13 cellular contexts compared by ENCODE assay signal in the genomic region with DNA sequence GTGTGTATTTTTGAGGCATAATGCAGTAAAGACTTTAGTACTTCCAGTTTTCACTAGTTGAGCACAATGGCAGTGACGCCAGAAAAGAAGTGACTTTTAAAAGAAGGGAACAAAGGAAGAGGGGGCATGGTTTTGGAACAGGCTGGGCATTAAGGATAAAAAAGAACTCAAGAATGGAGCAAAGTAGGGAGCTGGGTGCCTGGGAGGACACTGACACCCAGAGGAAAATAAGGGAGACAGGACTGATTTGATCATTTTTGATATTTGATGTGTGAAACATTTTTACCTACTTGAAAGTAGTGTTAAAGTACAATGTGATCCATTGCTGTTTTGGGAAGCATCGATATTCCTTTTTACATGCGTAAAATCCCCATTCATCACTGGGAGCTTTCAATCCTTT.
DNase-seq lines count a peak whose midpoint lies in the region; ATAC-seq and TF ChIP-seq lines count a peak whose summit lies in the region.
"Had no signal": no experiment of that assay in that cellular context is flagged by ENCODE, and none has a peak within 500 bp of the region (broad histone marks: within the 10 kb centered on the region; RNA-seq: fewer than 3 reads in every experiment).

No MANE protein-coding gene starts in this region.

- intact Hi-C loops in esophagus squamous epithelium (cut with DNase I): no loop called here

- no peaks in the 10 kb centered on the region for H3K79me2 ChIP-seq in fibroblast of lung (ENCODE audit: control insufficient read depth, insufficient read depth, low read length)

- H3K4me1 ChIP-seq in fibroblast of lung (ENCODE audit: control insufficient read depth, extremely low read depth, insufficient read depth, low read length) (no peaks in the 10 kb centered on the region), esophagus squamous epithelium (no peaks in the 10 kb centered on the region)

- H3K36me3 ChIP-seq in fibroblast of lung (ENCODE audit: control insufficient read depth, insufficient read depth, low read length) (no peaks in the 10 kb centered on the region), esophagus squamous epithelium (no peaks in the 10 kb centered on the region)
- H3K36me3 ChIP-seq: SJCRH30 had no signal

- no peak overlapping the region for H3K9ac ChIP-seq in fibroblast of lung (ENCODE audit: insufficient read depth, low read length)

- H2AFZ ChIP-seq in fibroblast of lung (ENCODE audit: low read length): no peak overlapping the region

- ATAC-seq in GM18517 (IDR thresholded peaks at IDR 0.05; ENCODE audit: unreplicated experiment): no peak

- no peaks in the 10 kb centered on the region for H4K20me1 ChIP-seq in fibroblast of lung (ENCODE audit: control insufficient read depth, extremely low read depth, insufficient read depth, low read length)

- WGBS in esophagus squamous epithelium, 2 donors: 63 to 76% methylated on average over 3 of the region's 3 CpGs

- peak; percentile 15 for DNase-seq in EL
- peak; percentile 3 for DNase-seq in NCI-H69 (lab: John Stamatoyannopoulos, UW)
- peak in 1 of 2 donors; percentile 49 for DNase-seq in fibroblast of lung (ENCODE audit: low read depth in 2 of 2)
- peak; percentile 28 for DNase-seq in pons (ENCODE audit: low spot score)
- DNase-seq in esophagus squamous epithelium (lab: John Stamatoyannopoulos, UW): no peak
- DNase-seq in stimulated activated naive CD4-positive, alpha-beta T cell (lab: John Stamatoyannopoulos, UW): no peak
- DNase-seq in activated naive CD4-positive, alpha-beta T cell treated with anti-CD3 and anti-CD28 coated beads, Interleukin-2, amount 50 U/mL, for 16 hours: no peak
- DNase-seq: activated B cell treated with CpG ODN at 0.5 μM for 24 hours, NCI-H1048, NCI-H524, retina had no signal

- TF ChIP-seq POLR2A in esophagus squamous epithelium (IDR thresholded peaks at IDR 0.05): no peak

- TF ChIP-seq CTCF in fibroblast of lung (conservative IDR thresholded peaks at IDR 0.05 in 1 of 2, IDR thresholded peaks at IDR 0.05 in 1 of 2; ENCODE audit: low read depth in 1 of 2, low read length in 2 of 2) (peak; percentile 21 to 42), esophagus squamous epithelium (IDR thresholded peaks at IDR 0.05) (no peak)

- H3K27ac ChIP-seq in fibroblast of lung (ENCODE audit: insufficient read depth, low read length) (no peak overlapping the region), esophagus squamous epithelium (no peak overlapping the region)
- H3K27ac ChIP-seq: SJCRH30 had no signal

- H3K27me3 ChIP-seq in fibroblast of lung (ENCODE audit: control insufficient read depth, insufficient read depth, low read length) (no peaks in the 10 kb centered on the region), esophagus squamous epithelium (no peaks in the 10 kb centered on the region)
- H3K27me3 ChIP-seq: SJCRH30 had no signal

- H3K9me3 ChIP-seq in fibroblast of lung (ENCODE audit: control insufficient read depth, insufficient read depth, low read depth, low read length): no peaks in the 10 kb centered on the region
- H3K9me3 ChIP-seq in esophagus squamous epithelium: no peaks in the 10 kb centered on the region
- H3K9me3 ChIP-seq: SJCRH30 had no signal

- no peak overlapping the region for H3K4me2 ChIP-seq in fibroblast of lung (ENCODE audit: extremely low read depth, insufficient read depth, low read length)

- H3K4me3 ChIP-seq in fibroblast of lung (replicated peaks in 1 of 4; ENCODE audit: control extremely low read depth in 1 of 4, insufficient read depth in 1 of 4, low read depth in 3 of 4, low read length in 4 of 4): no peak overlapping the region
- H3K4me3 ChIP-seq in esophagus squamous epithelium: no peak overlapping the region
- H3K4me3 ChIP-seq: SJCRH30 had no signal

Comparison
In these comparisons a context has a peak if more than half of its experiments do, and no peak if none do; other contexts are left out.
1. DNase-seq: peak in EL (single experiment), NCI-H69 (single experiment) and pons (single experiment); none in esophagus squamous epithelium (single experiment), stimulated activated naive CD4-positive, alpha-beta T cell (0 of 6) and activated naive CD4-positive, alpha-beta T cell treated with anti-CD3 and anti-CD28 coated beads, Interleukin-2, amount 50 U/mL, for 16 hours (single experiment).
2. CTCF ChIP-seq: peak in fibroblast of lung (2 of 2); none in esophagus squamous epithelium (0 of 6).